Comparison of ENCODE assay signal across 13 cellular contexts in the genomic region with DNA sequence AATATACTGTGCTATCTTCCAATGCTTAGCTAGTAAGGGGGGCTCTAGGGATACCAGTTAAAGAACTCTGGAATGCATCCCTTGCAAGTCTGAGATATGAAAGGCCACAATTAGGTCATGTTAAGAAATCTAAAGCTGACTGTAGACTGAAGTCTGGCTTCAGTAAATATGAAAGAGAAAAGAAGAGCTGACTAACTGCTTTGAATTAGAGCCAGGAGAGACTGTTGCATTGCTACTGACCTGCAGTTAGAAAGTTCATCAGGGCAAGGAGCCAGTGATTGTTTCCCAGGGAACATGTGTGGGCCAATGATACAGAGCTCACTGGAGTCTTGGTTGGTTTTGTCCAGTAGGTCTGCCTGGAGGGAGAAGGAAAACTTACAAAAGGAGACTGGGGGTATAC.
DNase-seq lines count a peak whose midpoint lies in the region; ATAC-seq and TF ChIP-seq lines count a peak whose summit lies in the region.
"Had no signal": no experiment of that assay in that cellular context is flagged by ENCODE, and none has a peak within 500 bp of the region (broad histone marks: within the 10 kb centered on the region; RNA-seq: fewer than 3 reads in every experiment).

No MANE protein-coding gene starts in this region.

- peaks cover 8% of the 10 kb centered on the region for H3K27me3 Mint-ChIP-seq in WTC11 (ENCODE audit: low read depth)
- peaks cover 11% of the 10 kb centered on the region for H3K27me3 Mint-ChIP-seq in type B pancreatic cell

- H3K4me3 Mint-ChIP-seq in WTC11 (no peak overlapping the region), type B pancreatic cell (no peak overlapping the region)
- H3K4me3 Mint-ChIP-seq: activated T-helper 1 cell treated with anti-CD3 and anti-CD28 coated beads, Interleukin-12 subunit alpha, Interleukin-12 subunit beta, Interleukin-2, Interleukin-4 antibody, amounts not matched to agents 30 ng/mL and 10 ng/mL and 1 ng/mL, durations not matched to agents 14 hours and 24 hours and 36 hours; dendritic cell treated with granulocyte-macrophage colony-stimulating factor and Interleukin-4, amounts not matched to agents 40 ng/mL and 50 ng/mL, for 4 days had no signal

- H3K4me3 ChIP-seq in LNCaP clone FGC (ENCODE audit: low read depth, low read length) = no peak overlapping the region
- no peak overlapping the region for H3K4me3 ChIP-seq in cardiac fibroblast (replicated peaks in 1 of 2; ENCODE audit: low read depth in 2 of 2, low read length in 2 of 2)
- H3K4me3 ChIP-seq: vagina had no signal

- no peak overlapping the region for H3K27ac Mint-ChIP-seq in WTC11
- H3K27ac Mint-ChIP-seq in type B pancreatic cell = no peak overlapping the region
- H3K27ac Mint-ChIP-seq: activated T-helper 1 cell treated with anti-CD3 and anti-CD28 coated beads, Interleukin-12 subunit alpha, Interleukin-12 subunit beta, Interleukin-2, Interleukin-4 antibody, amounts not matched to agents 30 ng/mL and 10 ng/mL and 1 ng/mL, durations not matched to agents 14 hours and 24 hours and 36 hours; dendritic cell treated with granulocyte-macrophage colony-stimulating factor and Interleukin-4, amounts not matched to agents 40 ng/mL and 50 ng/mL, for 4 days had no signal

- CTCF ChIA-PET in WTC11 (lab: Charles Lee) = interaction anchor here (1.1 kb wide), 1 partner anchor 20 kb away, joined by 3 read pairs; no protein-coding TSS in a partner anchor

- H3K36me3 Mint-ChIP-seq in WTC11 = peaks cover 10% of the 10 kb centered on the region
- H3K36me3 Mint-ChIP-seq in type B pancreatic cell = no peaks in the 10 kb centered on the region

- H3K4me1 Mint-ChIP-seq in WTC11 = peaks cover 13% of the 10 kb centered on the region
- peaks cover 23% of the 10 kb centered on the region for H3K4me1 Mint-ChIP-seq in type B pancreatic cell (ENCODE audit: unreplicated experiment)

- peak; percentile 71 for DNase-seq in AG08396 (ENCODE audit: low spot score)
- peak; percentile 19 for DNase-seq in LNCaP clone FGC (ENCODE audit: low read depth)
- DNase-seq in cardiac fibroblast (ENCODE audit: low read depth in 2 of 2) = peak; percentile 97
- DNase-seq in lung microvascular endothelial cell (ENCODE audit: low read depth in 2 of 2) = peak; percentile 8 to 82
- no peak for DNase-seq in NCI-H187 (lab: John Stamatoyannopoulos, UW)
- no peak for DNase-seq in WTC11 (ENCODE audit: low spot score)
- no peak for DNase-seq in type B pancreatic cell (ENCODE audit: extremely low spot score, unreplicated experiment)
- no peak for DNase-seq in stimulated activated CD4-positive, alpha-beta T cell treated with anti-CD3 and anti-CD28 coated beads, Interleukin-12 subunit alpha, Interleukin-12 subunit beta, amount 100 ng/mL, for 4 hours
- DNase-seq: NCI-H1048, nucleus accumbens had no signal

- H3K9me3 Mint-ChIP-seq in WTC11 (peaks cover 14% of the 10 kb centered on the region), type B pancreatic cell (no peaks in the 10 kb centered on the region)
- H3K9me3 Mint-ChIP-seq: activated T-helper 1 cell treated with anti-CD3 and anti-CD28 coated beads, Interleukin-12 subunit alpha, Interleukin-12 subunit beta, Interleukin-2, Interleukin-4 antibody, amounts not matched to agents 30 ng/mL and 10 ng/mL and 1 ng/mL, durations not matched to agents 14 hours and 24 hours and 36 hours; dendritic cell treated with granulocyte-macrophage colony-stimulating factor and Interleukin-4, amounts not matched to agents 40 ng/mL and 50 ng/mL, for 4 days had no signal

- no peak for ATAC-seq in WTC11

- TF ChIP-seq CTCF in LNCaP clone FGC (IDR thresholded peaks at IDR 0.05; ENCODE audit: control insufficient read depth, extremely low read depth, insufficient read depth) (no peak), cardiac fibroblast (IDR thresholded peaks at IDR 0.05; ENCODE audit: low read depth, low read length) (no peak), WTC11 (IDR thresholded peaks at IDR 0.05) (no peak), type B pancreatic cell (conservative IDR thresholded peaks at IDR 0.05) (no peak)

- POLR2A ChIA-PET in WTC11 (lab: Charles Lee) = no interaction called here

TF ChIP-seq in WTC11, 78 proteins besides CTCF, POLR2A, EP300 and RAD21 (continues in another document):
- TF ChIP-seq ESRRA (CRISPR knock-in tag; IDR thresholded peaks at IDR 0.05; ENCODE audit: borderline replicate concordance) (no peak), ATF1 (CRISPR knock-in tag; IDR thresholded peaks at IDR 0.05) (no peak), ZNF138 (CRISPR knock-in tag; conservative IDR thresholded peaks at IDR 0.05) (no peak), NFE2L1 (CRISPR knock-in tag; IDR thresholded peaks at IDR 0.05) (no peak), USF2 (CRISPR knock-in tag; IDR thresholded peaks at IDR 0.05) (no peak), RORB (CRISPR knock-in tag; IDR thresholded peaks at IDR 0.05) (no peak), ZNF263 (CRISPR knock-in tag; IDR thresholded peaks at IDR 0.05; ENCODE audit: low read depth) (no peak), CBFB (CRISPR knock-in tag; IDR thresholded peaks at IDR 0.05; ENCODE audit: low read depth) (no peak), AR (CRISPR knock-in tag; IDR thresholded peaks at IDR 0.05) (no peak), ELF4 (CRISPR knock-in tag; IDR thresholded peaks at IDR 0.05; ENCODE audit: low read depth) (no peak), FOXP1 (CRISPR knock-in tag; IDR thresholded peaks at IDR 0.05; ENCODE audit: borderline replicate concordance) (no peak)
- TF ChIP-seq, protein P1, sequence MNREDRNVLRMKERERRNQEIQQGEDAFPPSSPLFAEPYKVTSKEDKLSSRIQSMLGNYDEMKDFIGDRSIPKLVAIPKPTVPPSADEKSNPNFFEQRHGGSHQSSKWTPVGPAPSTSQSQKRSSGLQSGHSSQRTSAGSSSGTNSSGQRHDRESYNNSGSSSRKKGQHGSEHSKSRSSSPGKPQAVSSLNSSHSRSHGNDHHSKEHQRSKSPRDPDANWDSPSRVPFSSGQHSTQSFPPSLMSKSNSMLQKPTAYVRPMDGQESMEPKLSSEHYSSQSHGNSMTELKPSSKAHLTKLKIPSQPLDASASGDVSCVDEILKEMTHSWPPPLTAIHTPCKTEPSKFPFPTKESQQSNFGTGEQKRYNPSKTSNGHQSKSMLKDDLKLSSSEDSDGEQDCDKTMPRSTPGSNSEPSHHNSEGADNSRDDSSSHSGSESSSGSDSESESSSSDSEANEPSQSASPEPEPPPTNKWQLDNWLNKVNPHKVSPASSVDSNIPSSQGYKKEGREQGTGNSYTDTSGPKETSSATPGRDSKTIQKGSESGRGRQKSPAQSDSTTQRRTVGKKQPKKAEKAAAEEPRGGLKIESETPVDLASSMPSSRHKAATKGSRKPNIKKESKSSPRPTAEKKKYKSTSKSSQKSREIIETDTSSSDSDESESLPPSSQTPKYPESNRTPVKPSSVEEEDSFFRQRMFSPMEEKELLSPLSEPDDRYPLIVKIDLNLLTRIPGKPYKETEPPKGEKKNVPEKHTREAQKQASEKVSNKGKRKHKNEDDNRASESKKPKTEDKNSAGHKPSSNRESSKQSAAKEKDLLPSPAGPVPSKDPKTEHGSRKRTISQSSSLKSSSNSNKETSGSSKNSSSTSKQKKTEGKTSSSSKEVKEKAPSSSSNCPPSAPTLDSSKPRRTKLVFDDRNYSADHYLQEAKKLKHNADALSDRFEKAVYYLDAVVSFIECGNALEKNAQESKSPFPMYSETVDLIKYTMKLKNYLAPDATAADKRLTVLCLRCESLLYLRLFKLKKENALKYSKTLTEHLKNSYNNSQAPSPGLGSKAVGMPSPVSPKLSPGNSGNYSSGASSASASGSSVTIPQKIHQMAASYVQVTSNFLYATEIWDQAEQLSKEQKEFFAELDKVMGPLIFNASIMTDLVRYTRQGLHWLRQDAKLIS (CRISPR knock-in tag; IDR thresholded peaks at IDR 0.05; ENCODE audit: borderline replicate concordance) = no peak
- TF ChIP-seq, protein P2, sequence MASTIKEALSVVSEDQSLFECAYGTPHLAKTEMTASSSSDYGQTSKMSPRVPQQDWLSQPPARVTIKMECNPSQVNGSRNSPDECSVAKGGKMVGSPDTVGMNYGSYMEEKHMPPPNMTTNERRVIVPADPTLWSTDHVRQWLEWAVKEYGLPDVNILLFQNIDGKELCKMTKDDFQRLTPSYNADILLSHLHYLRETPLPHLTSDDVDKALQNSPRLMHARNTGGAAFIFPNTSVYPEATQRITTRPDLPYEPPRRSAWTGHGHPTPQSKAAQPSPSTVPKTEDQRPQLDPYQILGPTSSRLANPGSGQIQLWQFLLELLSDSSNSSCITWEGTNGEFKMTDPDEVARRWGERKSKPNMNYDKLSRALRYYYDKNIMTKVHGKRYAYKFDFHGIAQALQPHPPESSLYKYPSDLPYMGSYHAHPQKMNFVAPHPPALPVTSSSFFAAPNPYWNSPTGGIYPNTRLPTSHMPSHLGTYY (CRISPR knock-in tag; IDR thresholded peaks at IDR 0.05) = no peak

Comparison
In these comparisons a context has a peak if more than half of its experiments do, and no peak if none do; other contexts are left out.
1. DNase-seq: peak in AG08396 (single experiment), LNCaP clone FGC (single experiment), cardiac fibroblast (2 of 2) and lung microvascular endothelial cell (2 of 2); none in NCI-H187 (0 of 2), WTC11 (single experiment), type B pancreatic cell (single experiment) and stimulated activated CD4-positive, alpha-beta T cell treated with anti-CD3 and anti-CD28 coated beads, Interleukin-12 subunit alpha, Interleukin-12 subunit beta, amount 100 ng/mL, for 4 hours (single experiment).